Comparison of ENCODE assay signal across 1 cellular context in the genomic region with DNA sequence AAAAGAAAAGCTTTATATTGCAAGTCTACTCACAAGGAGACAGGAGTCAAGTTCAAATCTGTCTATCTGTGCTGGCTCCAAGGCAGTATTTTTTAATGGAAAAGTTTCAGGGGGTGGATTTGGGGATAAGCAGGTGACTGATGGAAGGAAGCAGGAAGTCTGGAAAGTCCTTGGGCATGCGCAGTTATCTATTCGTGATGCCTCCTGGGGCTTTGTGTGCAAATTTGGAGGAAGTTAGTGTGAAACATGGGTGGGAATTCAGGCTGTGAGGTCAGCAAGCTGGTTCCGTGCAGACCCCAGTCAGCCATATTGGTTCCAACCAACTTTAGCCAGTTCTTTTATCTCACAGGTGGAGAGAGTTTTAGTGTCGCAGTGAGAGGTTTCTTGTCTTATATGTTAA.
TF ChIP-seq lines count a peak whose summit lies in the region.

No MANE protein-coding gene starts in this region.

TF ChIP-seq in K562, 482 proteins besides CTCF, POLR2A, EP300 and RAD21:
- TF ChIP-seq NRF1 (conservative IDR thresholded peaks at IDR 0.05 in 1 of 2, IDR thresholded peaks at IDR 0.05 in 1 of 2) (peak; percentile 77 to 80), KHSRP (IDR thresholded peaks at IDR 0.05) (no peak), ZFPM2 (CRISPR knock-in tag; IDR thresholded peaks at IDR 0.05) (no peak), ZNF197 (CRISPR knock-in tag; IDR thresholded peaks at IDR 0.05; ENCODE audit: low read depth) (no peak)
- TF ChIP-seq, protein P1, sequence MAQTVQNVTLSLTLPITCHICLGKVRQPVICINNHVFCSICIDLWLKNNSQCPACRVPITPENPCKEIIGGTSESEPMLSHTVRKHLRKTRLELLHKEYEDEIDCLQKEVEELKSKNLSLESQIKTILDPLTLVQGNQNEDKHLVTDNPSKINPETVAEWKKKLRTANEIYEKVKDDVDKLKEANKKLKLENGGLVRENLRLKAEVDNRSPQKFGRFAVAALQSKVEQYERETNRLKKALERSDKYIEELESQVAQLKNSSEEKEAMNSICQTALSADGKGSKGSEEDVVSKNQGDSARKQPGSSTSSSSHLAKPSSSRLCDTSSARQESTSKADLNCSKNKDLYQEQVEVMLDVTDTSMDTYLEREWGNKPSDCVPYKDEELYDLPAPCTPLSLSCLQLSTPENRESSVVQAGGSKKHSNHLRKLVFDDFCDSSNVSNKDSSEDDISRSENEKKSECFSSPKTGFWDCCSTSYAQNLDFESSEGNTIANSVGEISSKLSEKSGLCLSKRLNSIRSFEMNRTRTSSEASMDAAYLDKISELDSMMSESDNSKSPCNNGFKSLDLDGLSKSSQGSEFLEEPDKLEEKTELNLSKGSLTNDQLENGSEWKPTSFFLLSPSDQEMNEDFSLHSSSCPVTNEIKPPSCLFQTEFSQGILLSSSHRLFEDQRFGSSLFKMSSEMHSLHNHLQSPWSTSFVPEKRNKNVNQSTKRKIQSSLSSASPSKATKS (CRISPR knock-in tag; IDR thresholded peaks at IDR 0.05): no peak
